In the genomic region with DNA sequence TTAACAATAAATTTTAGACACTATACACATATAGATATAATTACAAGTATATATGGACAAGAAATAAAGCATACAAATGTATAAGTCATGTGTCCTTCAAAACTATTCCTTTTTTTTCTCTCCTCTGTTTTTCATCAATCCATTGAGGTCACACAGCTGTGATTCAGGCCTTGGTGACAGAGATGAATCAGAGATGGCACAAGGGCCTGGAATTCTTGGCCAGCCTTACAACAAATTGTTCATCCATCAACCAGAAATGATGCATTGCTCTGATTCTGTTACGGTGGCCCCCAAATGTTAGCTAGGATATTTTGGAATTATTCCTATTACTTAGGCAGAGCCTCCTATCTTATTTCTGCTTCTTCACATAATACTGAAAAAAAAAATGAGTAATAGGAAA, we compare ENCODE assay signal across 16 cellular contexts.
DNase-seq lines count a peak whose midpoint lies in the region; ATAC-seq and TF ChIP-seq lines count a peak whose summit lies in the region.
"Had no signal": no experiment of that assay in that cellular context is flagged by ENCODE, and none has a peak within 500 bp of the region (broad histone marks: within the 10 kb centered on the region; RNA-seq: fewer than 3 reads in every experiment).

No MANE protein-coding gene starts in this region.

- H3K9me3 ChIP-seq in skeletal muscle tissue (ENCODE audit: control insufficient read depth in 3 of 3, low read length in 3 of 3): no peaks in the 10 kb centered on the region
- H3K9me3 ChIP-seq in upper lobe of right lung: no peaks in the 10 kb centered on the region
- H3K9me3 ChIP-seq: right lobe of liver had no signal

- H3K27me3 ChIP-seq in skeletal muscle tissue (ENCODE audit: control insufficient read depth in 3 of 3, insufficient read depth in 3 of 3, low read length in 3 of 3): no peaks in the 10 kb centered on the region
- H3K27me3 ChIP-seq in upper lobe of right lung: no peaks in the 10 kb centered on the region
- H3K27me3 ChIP-seq: right lobe of liver had no signal

- H3K36me3 ChIP-seq in skeletal muscle tissue (ENCODE audit: control insufficient read depth in 3 of 3, insufficient read depth in 3 of 3, low read length in 3 of 3): no peaks in the 10 kb centered on the region
- H3K36me3 ChIP-seq in upper lobe of right lung: no peaks in the 10 kb centered on the region
- H3K36me3 ChIP-seq: right lobe of liver had no signal

- H3K27ac ChIP-seq in skeletal muscle tissue (ENCODE audit: low read depth, low read length) (peak overlapping the region; percentile 68), upper lobe of right lung (no peak overlapping the region)
- H3K27ac ChIP-seq: right lobe of liver had no signal

- DNase-seq in GM04504 (ENCODE audit: low read depth) (peak; percentile 31), cardiac fibroblast (ENCODE audit: low read depth in 2 of 2) (peak; percentile 81 to 87), left ventricle myocardium superior (no peak), upper lobe of right lung (no peak), Kasumi-1 (lab: John Stamatoyannopoulos, UW) (no peak), activated gamma-delta T cell (lab: John Stamatoyannopoulos, UW) (no peak)
- DNase-seq: activated naive CD4-positive, alpha-beta T cell treated with anti-CD3 and anti-CD28 coated beads for 36 hours; H9; KBM-7; NCI-H1436; nephron progenitor cell; right lobe of liver; stimulated activated naive CD4-positive, alpha-beta T cell treated with Interleukin-2 at 50 U/mL for 16 hours had no signal

- no peak overlapping the region for H3K9ac ChIP-seq in skeletal muscle tissue (ENCODE audit: low read depth in 1 of 3, low read length in 3 of 3)

- ATAC-seq in left ventricle myocardium superior (peak; percentile 70), upper lobe of right lung (no peak), GM18867 (IDR thresholded peaks at IDR 0.05; ENCODE audit: unreplicated experiment) (no peak)
- ATAC-seq: right lobe of liver had no signal

- intact Hi-C loops in left ventricle myocardium superior (cut with micrococcal nuclease) (no loop called here), upper lobe of right lung (cut with DNase I) (no loop called here)

- no peak overlapping the region for H3K4me3 ChIP-seq in cardiac fibroblast (replicated peaks in 1 of 2; ENCODE audit: low read depth in 2 of 2, low read length in 2 of 2)
- no peak overlapping the region for H3K4me3 ChIP-seq in skeletal muscle tissue (ENCODE audit: low read length in 3 of 3)
- H3K4me3 ChIP-seq in upper lobe of right lung: no peak overlapping the region
- H3K4me3 ChIP-seq: lung, right lobe of liver had no signal

- TF ChIP-seq CTCF in cardiac fibroblast (IDR thresholded peaks at IDR 0.05; ENCODE audit: low read depth, low read length): no peak
- TF ChIP-seq CTCF in upper lobe of right lung (IDR thresholded peaks at IDR 0.05): no peak

- no peaks in the 10 kb centered on the region for H3K4me1 ChIP-seq in skeletal muscle tissue (ENCODE audit: control insufficient read depth in 3 of 3, insufficient read depth in 3 of 3, low read length in 3 of 3)
- H3K4me1 ChIP-seq in upper lobe of right lung: no peaks in the 10 kb centered on the region
- H3K4me1 ChIP-seq: right lobe of liver had no signal

Comparison
In these comparisons a context has a peak if more than half of its experiments do, and no peak if none do; other contexts are left out.
1. DNase-seq: peak in GM04504 (single experiment) and cardiac fibroblast (2 of 2); none in left ventricle myocardium superior (single experiment), upper lobe of right lung (single experiment), Kasumi-1 (0 of 2) and activated gamma-delta T cell (single experiment).